Comparison of ENCODE assay signal across 1 cellular context in genomic region chr2:740446-741293, GRCh38.
A peak's percentile ranks its signal among the peaks of the same experiment; 100 is the strongest.
TF ChIP-seq lines count a peak whose summit lies in the region.

No MANE protein-coding gene starts in this region.

TF ChIP-seq in HepG2, 621 proteins besides CTCF, POLR2A, EP300 and RAD21 (continued from another document):
- TF ChIP-seq HMGXB3 (CRISPR knock-in tag; IDR thresholded peaks at IDR 0.05; ENCODE audit: borderline replicate concordance) = no peak
- TF ChIP-seq ZFX (CRISPR knock-in tag; IDR thresholded peaks at IDR 0.05; ENCODE audit: low read depth) = peak; percentile 68; the same call in 1 of the 2 replicates
- TF ChIP-seq, protein P1, sequence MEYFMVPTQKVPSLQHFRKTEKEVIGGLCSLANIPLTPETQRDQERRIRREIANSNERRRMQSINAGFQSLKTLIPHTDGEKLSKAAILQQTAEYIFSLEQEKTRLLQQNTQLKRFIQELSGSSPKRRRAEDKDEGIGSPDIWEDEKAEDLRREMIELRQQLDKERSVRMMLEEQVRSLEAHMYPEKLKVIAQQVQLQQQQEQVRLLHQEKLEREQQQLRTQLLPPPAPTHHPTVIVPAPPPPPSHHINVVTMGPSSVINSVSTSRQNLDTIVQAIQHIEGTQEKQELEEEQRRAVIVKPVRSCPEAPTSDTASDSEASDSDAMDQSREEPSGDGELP (IDR thresholded peaks at IDR 0.05; ENCODE audit: borderline replicate concordance, low read depth) = no peak
